8 cellular contexts compared by ENCODE assay signal in the genomic region with DNA sequence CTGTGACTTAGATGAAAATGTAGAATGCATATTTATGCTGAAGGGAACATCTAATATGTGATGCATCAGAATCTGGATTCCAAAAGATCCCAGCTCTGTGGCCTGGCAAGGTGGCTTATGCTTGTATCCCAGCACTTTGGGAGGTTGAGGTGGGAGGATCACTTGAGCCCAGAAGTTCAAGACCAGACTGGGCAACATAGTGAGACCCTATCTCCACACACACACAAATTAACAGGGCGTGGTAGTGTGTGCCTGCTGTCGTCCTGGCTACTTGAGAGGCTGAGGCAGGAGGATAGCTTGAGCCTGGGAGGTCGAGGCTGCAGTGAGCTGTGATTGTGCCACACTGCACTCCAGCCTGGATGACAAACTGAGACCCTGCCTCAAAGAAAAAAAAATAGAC. TPM values are rescaled to one million over a fixed set of nuclear protein-coding genes. Genes with fewer than 3 reads are reported as not detected.
DNase-seq lines count a peak whose midpoint lies in the region; ATAC-seq and TF ChIP-seq lines count a peak whose summit lies in the region.
"Not testable (repeated sequence)": the region's sequence is repeated elsewhere in the genome, so short reads cannot be mapped to it uniquely, and the experiment has no call there.

No MANE protein-coding gene starts in this region.

- H3K27ac Mint-ChIP-seq in T-helper 17 cell (peak overlapping the region; percentile 95), MCF 10A (ENCODE audit: low read depth, unreplicated experiment) (peak overlapping the region; percentile 98)
- peak overlapping the region; percentile 34 for H3K27ac Mint-ChIP-seq in activated T-helper 17 cell treated with anti-CD3 and anti-CD28 coated beads, Interleukin-2, amount 50 U/mL, for 72 hours

- H3K4me3 Mint-ChIP-seq in T-helper 17 cell = not testable (repeated sequence)
- peak overlapping the region; percentile 85 for H3K4me3 Mint-ChIP-seq in activated T-helper 17 cell treated with anti-CD3 and anti-CD28 coated beads, Interleukin-2, amount 50 U/mL, for 72 hours
- H3K4me3 Mint-ChIP-seq in MCF 10A (ENCODE audit: unreplicated experiment) = peak overlapping the region; percentile 95

- TF ChIP-seq POLR2A in HCT116 (IDR thresholded peaks at IDR 0.05; ENCODE audit: borderline replicate concordance, extremely low read depth, insufficient read depth, insufficient read length) = not testable (repeated sequence)

- not testable (repeated sequence) for BruUV-seq in HCT116 (replicated peaks; lab: Mats Ljungman, UMichigan); MCF 10A (replicated peaks; lab: Mats Ljungman, UMichigan)

- H2AFZ ChIP-seq in HCT116 (ENCODE audit: low read depth, low read length, poor library complexity, severe bottlenecking) = not testable (repeated sequence)

- H3K36me3 Mint-ChIP-seq in T-helper 17 cell (ENCODE audit: low read depth); MCF 10A (ENCODE audit: insufficient read depth, unreplicated experiment): not testable (repeated sequence)
- peaks cover 13% of the 10 kb centered on the region for H3K36me3 Mint-ChIP-seq in activated T-helper 17 cell treated with anti-CD3 and anti-CD28 coated beads, Interleukin-2, amount 50 U/mL, for 72 hours (ENCODE audit: low read depth)

- not testable (repeated sequence) for TF ChIP-seq CTCF in BE2C (IDR thresholded peaks at IDR 0.05; ENCODE audit: low read depth, low read length); HCT116 (IDR thresholded peaks at IDR 0.05 in 2 of 3, conservative IDR thresholded peaks at IDR 0.05 in 1 of 3; ENCODE audit: borderline replicate concordance in 1 of 3, insufficient read depth in 1 of 3, low read depth in 2 of 3, low read length in 2 of 3); MCF 10A (IDR thresholded peaks at IDR 0.05; ENCODE audit: unreplicated experiment); retinal pigment epithelial cell (conservative IDR thresholded peaks at IDR 0.05; ENCODE audit: low read depth, low read length)

- H4K20me1 ChIP-seq in HCT116 (ENCODE audit: insufficient read depth) = not testable (repeated sequence)

- RAD21 ChIA-PET in HCT116 (lab: Charles Lee; ENCODE audit: low non-redundant PET in 1 of 2, low total read pairs in 2 of 2, uncharacterized antibody in 2 of 2, unreplicated experiment in 2 of 2) = not testable (repeated sequence)

- intact Hi-C loops in HCT116 (cut with micrococcal nuclease) = not testable (repeated sequence)
- intact Hi-C loops in MCF 10A (cut with micrococcal nuclease) = loop anchor here (5.0 kb wide), 1 partner anchor 826 kb away; a partner anchor contains a TSS

- ATAC-seq in HCT116; T-helper 17 cell; activated T-helper 17 cell treated with anti-CD3 and anti-CD28 coated beads, Interleukin-2, amount 50 U/mL, for 72 hours (replicated peaks): not testable (repeated sequence)

- peaks cover 52% of the 10 kb centered on the region for H3K79me2 ChIP-seq in HCT116 (ENCODE audit: insufficient read depth, low read length)

- not testable (repeated sequence) for DNase-seq in BE2C; HCT116 (ENCODE audit: low read depth, low spot score); MG63; T-helper 17 cell; MCF 10A (ENCODE audit: unreplicated experiment); retinal pigment epithelial cell (ENCODE audit: low read depth)

- POLR2A ChIA-PET in HCT116 (lab: Charles Lee) = not testable (repeated sequence)
- POLR2A ChIA-PET in MCF 10A (lab: Yijun Ruan, JAX) = interaction anchor here (1.2 to 3.4 kb wide), 2 partner anchors 12 to 15 kb away, joined by 3 to 16 read pairs; no protein-coding TSS in a partner anchor

- not testable (repeated sequence) for H3K9me2 ChIP-seq in HCT116 (ENCODE audit: insufficient read depth)

- not testable (repeated sequence) for TF ChIP-seq RAD21 in HCT116 (IDR thresholded peaks at IDR 0.05; ENCODE audit: low read depth)

- H3K9me3 ChIP-seq in BE2C; HCT116 (ENCODE audit: control insufficient read depth in 1 of 2, insufficient read depth in 1 of 2, low read depth in 1 of 2, low read length in 2 of 2); MG63; T-helper 17 cell (ENCODE audit: control insufficient read depth, low read length, poor library complexity, severe bottlenecking); iPS-18a (ENCODE audit: control insufficient read depth, low read depth, low read length): not testable (repeated sequence)

- not testable (repeated sequence) for H3K27me3 Mint-ChIP-seq in T-helper 17 cell; activated T-helper 17 cell treated with anti-CD3 and anti-CD28 coated beads, Interleukin-2, amount 50 U/mL, for 72 hours; MCF 10A (ENCODE audit: insufficient read depth, unreplicated experiment)

- H3K27me3 ChIP-seq in BE2C; HCT116 (ENCODE audit: insufficient read depth, low read length); MG63; iPS-18a (ENCODE audit: control insufficient read depth, insufficient read depth, low read length): not testable (repeated sequence)

- H3K4me2 ChIP-seq in HCT116 (ENCODE audit: low read length) = peak overlapping the region; percentile 82

- H3K36me3 ChIP-seq in BE2C = peaks cover 15% of the 10 kb centered on the region
- not testable (repeated sequence) for H3K36me3 ChIP-seq in HCT116 (ENCODE audit: control insufficient read depth in 1 of 2, insufficient read depth in 2 of 2, low read length in 2 of 2)
- peaks cover 46% of the 10 kb centered on the region for H3K36me3 ChIP-seq in MG63
- peaks cover 14% of the 10 kb centered on the region for H3K36me3 ChIP-seq in iPS-18a (ENCODE audit: control insufficient read depth, low read depth, low read length)

- H3K9ac ChIP-seq in HCT116 (ENCODE audit: low read length) = peak overlapping the region; percentile 85; the same call in 1 of the 2 replicates
- H3K9ac ChIP-seq in iPS-18a (ENCODE audit: low read length) = not testable (repeated sequence)

- CTCF ChIA-PET in HCT116 (lab: Charles Lee) = not testable (repeated sequence)
- CTCF ChIA-PET in MCF 10A (lab: Yijun Ruan, JAX) = interaction anchor here (0.6 to 2.4 kb wide), 5 partner anchors 35 to 499 kb away, joined by 3 to 8 read pairs (median 4); no protein-coding TSS in a partner anchor

- not testable (repeated sequence) for H3K9me3 Mint-ChIP-seq in activated T-helper 17 cell treated with anti-CD3 and anti-CD28 coated beads, Interleukin-2, amount 50 U/mL, for 72 hours; MCF 10A (ENCODE audit: unreplicated experiment)

- not testable (repeated sequence) for H3K27ac ChIP-seq in HCT116 (ENCODE audit: low read depth, low read length); iPS-18a (ENCODE audit: low read length)

- H3K4me3 ChIP-seq in BE2C (ENCODE audit: low read depth, low read length) (peak overlapping the region; percentile 71), HCT116 (replicated peaks in 1 of 2; ENCODE audit: low read depth in 1 of 2, low read length in 2 of 2) (peak overlapping the region; percentile 62 to 95; a peak in 3 of 4 replicates), MG63 (peak overlapping the region; percentile 73), iPS-18a (ENCODE audit: low read length) (peak overlapping the region; percentile 86), retinal pigment epithelial cell (ENCODE audit: low read length) (peak overlapping the region; percentile 81)

- not testable (repeated sequence) for H3K4me1 ChIP-seq in BE2C; iPS-18a (ENCODE audit: control insufficient read depth, low read depth, low read length)
- peaks cover 5 to 18% of the 10 kb centered on the region in 2 experiments; a peak in 3 of 4 replicates for H3K4me1 ChIP-seq in HCT116 (ENCODE audit: control insufficient read depth in 1 of 2, insufficient read depth in 2 of 2, low read length in 2 of 2)

- H3K4me1 Mint-ChIP-seq in T-helper 17 cell = peaks cover 19% of the 10 kb centered on the region
- not testable (repeated sequence) for H3K4me1 Mint-ChIP-seq in activated T-helper 17 cell treated with anti-CD3 and anti-CD28 coated beads, Interleukin-2, amount 50 U/mL, for 72 hours
- peaks cover 35% of the 10 kb centered on the region for H3K4me1 Mint-ChIP-seq in MCF 10A (ENCODE audit: insufficient read depth, unreplicated experiment)

RNA-seq across cellular contexts. Expression of a gene that starts 1.6 kb away (rescaled TPM):
- polyA plus RNA-seq in BE2C (2012; ENCODE audit: insufficient read depth, insufficient read length, low read depth) = 4.9 TPM
- total RNA-seq in HCT116 (2021; ENCODE audit: unreplicated experiment) = 37.6 TPM
- polyA plus RNA-seq in HCT116 (2012) = 15.4 and 20.4 TPM in 2 replicates
- 26.9 and 35.5 TPM in 2 replicates for total RNA-seq in MG63 (2014; rRNA removed; shearing (Covaris generic); ENCODE audit: low replicate concordance)
- 1 to 10 TPM in 1 of 2 donors, under 1 TPM in 1; 0.75 to 1.8 TPM for total RNA-seq in T-helper 17 cell
- total RNA-seq in activated T-helper 17 cell treated with anti-CD3 and anti-CD28 coated beads, Interleukin-2, amount 50 U/mL, for 72 hours = 10 to 100 TPM; 49.0 to 59.4 TPM
- 14.7 and 23.8 TPM in 2 replicates for total RNA-seq in MCF 10A (2022)

Comparison
In these comparisons a context has a peak if more than half of its experiments do, and no peak if none do; other contexts are left out.
1. H3K27ac Mint-ChIP-seq: peak in every context shown above with its lines; median percentile 98 in MCF 10A; 95 in T-helper 17 cell; 34 in activated T-helper 17 cell treated with anti-CD3 and anti-CD28 coated beads, Interleukin-2, amount 50 U/mL, for 72 hours.